In the genomic region with DNA sequence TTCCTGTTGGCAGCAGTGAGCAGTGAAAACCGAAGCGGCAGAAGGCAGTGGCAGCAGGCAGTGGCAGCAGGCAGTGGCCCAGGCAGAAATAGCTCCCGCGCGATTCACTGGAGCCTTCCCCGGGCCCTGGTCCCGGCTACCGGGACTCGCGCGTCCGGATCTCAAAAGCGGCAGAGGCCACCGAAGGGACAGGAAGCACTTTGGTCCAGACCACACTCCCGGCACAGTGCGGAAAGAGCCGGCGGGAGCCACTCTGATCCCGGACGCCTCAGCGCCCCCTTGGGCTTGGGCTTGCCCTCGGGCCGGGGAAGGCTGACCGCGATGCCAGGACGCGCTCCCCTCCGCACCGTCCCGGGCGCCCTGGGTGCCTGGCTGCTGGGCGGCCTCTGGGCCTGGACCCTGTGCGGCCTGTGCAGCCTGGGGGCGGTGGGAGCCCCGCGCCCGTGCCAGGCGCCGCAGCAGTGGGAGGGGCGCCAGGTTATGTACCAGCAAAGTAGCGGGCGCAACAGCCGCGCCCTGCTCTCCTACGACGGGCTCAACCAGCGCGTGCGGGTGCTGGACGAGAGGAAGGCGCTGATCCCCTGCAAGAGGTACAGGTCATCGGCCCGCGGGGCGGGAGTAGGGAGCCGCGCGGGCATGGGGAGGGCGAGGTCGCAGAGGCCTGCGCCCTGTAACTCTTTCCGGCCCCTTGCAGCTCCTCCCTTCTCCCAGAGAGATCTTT, we compare ENCODE assay signal across 8 cellular contexts. TPM values are rescaled to one million over a fixed set of nuclear protein-coding genes. Genes with fewer than 3 reads are reported as not detected.
DNase-seq lines count a peak whose midpoint lies in the region; ATAC-seq, FAIRE-seq and TF ChIP-seq lines count a peak whose summit lies in the region.

A gene (plus strand): TSS at position 22 of the 721 bp plus-strand sequence. CDS start 300 bp downstream, at position 322.

- 0% methylated on average over 11 of the region's 62 CpGs for WGBS in A549 (ENCODE audit: missing lambda C conversion rate)

- peaks cover 14% of the 10 kb centered on the region for H3K9me3 ChIP-seq in A549

- no peak for TF ChIP-seq EP300 in A549 (IDR thresholded peaks at IDR 0.05)

- peaks cover 17% of the 10 kb centered on the region for H3K4me1 Mint-ChIP-seq in activated T-cell treated with anti-CD3 and anti-CD28 coated beads, Interleukin-2, amount 50 U/mL, for 72 hours (ENCODE audit: low read depth)
- peaks cover 8% of the 10 kb centered on the region for H3K4me1 Mint-ChIP-seq in glutamatergic neuron (ENCODE audit: low read depth, unreplicated experiment)

- TF ChIP-seq CTCF in A549 (IDR thresholded peaks at IDR 0.05): peak; percentile 49
- peak; percentile 15 for TF ChIP-seq CTCF in GM12865 (IDR thresholded peaks at IDR 0.05; ENCODE audit: insufficient read depth, low read depth, low read length, missing control alignments)
- peak; percentile 42 for TF ChIP-seq CTCF in glutamatergic neuron (IDR thresholded peaks at IDR 0.05; ENCODE audit: partially characterized antibody, unreplicated experiment)

- peaks cover 24% of the 10 kb centered on the region for H3K4me1 ChIP-seq in A549

- peak within 1 kb of the TSS; percentile 78 for H3K4me3 ChIP-seq in A549
- peak within 1 kb of the TSS; percentile 55 for H3K4me3 ChIP-seq in GM12865 (ENCODE audit: low read depth, low read length)

- H3K36me3 Mint-ChIP-seq in activated T-cell treated with anti-CD3 and anti-CD28 coated beads, Interleukin-2, amount 50 U/mL, for 72 hours (ENCODE audit: insufficient read depth in 2 of 2): no peaks in the 10 kb centered on the region
- peaks cover 9% of the 10 kb centered on the region for H3K36me3 Mint-ChIP-seq in glutamatergic neuron (ENCODE audit: unreplicated experiment)

- FAIRE-seq in A549 (lab: Jason Lieb, UNC): no peak

- H3K27ac ChIP-seq in A549: peak within 1 kb of the TSS; percentile 98 to 99

- peak; percentile 63 to 89 for DNase-seq in A549 (ENCODE audit: low read depth in 1 of 2, low spot score in 1 of 2)
- peak; percentile 66 for DNase-seq in GM12865 (ENCODE audit: low read depth)
- peak; percentile 60 for DNase-seq in NCI-H2081 treated with DMSO at 0.1 percent for 48 hours (lab: John Stamatoyannopoulos, UW)
- peak; percentile 46 to 56 for DNase-seq in activated T-cell treated with anti-CD3 and anti-CD28 coated beads, Interleukin-2, amount 50 U/mL, for 72 hours
- DNase-seq in glutamatergic neuron: peak; percentile 64
- DNase-seq in nucleus accumbens (lab: John Stamatoyannopoulos, UW): peak in 48 of 56 donors; percentile 14 to 83 (median 56)
- DNase-seq in NK-92 treated with Interleukin-12 subunit alpha and Interleukin-12 subunit beta, amount 100 ng/mL, for 24 hours (lab: John Stamatoyannopoulos, UW): no peak

- H3K4me3 Mint-ChIP-seq in activated T-cell treated with anti-CD3 and anti-CD28 coated beads, Interleukin-2, amount 50 U/mL, for 72 hours: peak within 1 kb of the TSS; percentile 87
- H3K4me3 Mint-ChIP-seq in glutamatergic neuron (ENCODE audit: unreplicated experiment): peak within 1 kb of the TSS; percentile 91

- TF ChIP-seq RAD21 in A549 (conservative IDR thresholded peaks at IDR 0.05 in 1 of 2, IDR thresholded peaks at IDR 0.05 in 1 of 2): peak; percentile 26 to 40; a peak in 2 of 5 replicates

- CTCF ChIA-PET in A549 (lab: Yijun Ruan, JAX): interaction anchor here (0.8 to 6.6 kb wide), 17 partner anchors 9 to 450 kb away, joined by 3 to 159 read pairs (median 4); no protein-coding TSS in a partner anchor

- no peaks in the 10 kb centered on the region for H3K9me3 Mint-ChIP-seq in activated T-cell treated with anti-CD3 and anti-CD28 coated beads, Interleukin-2, amount 50 U/mL, for 72 hours
- H3K9me3 Mint-ChIP-seq in glutamatergic neuron (ENCODE audit: unreplicated experiment): peaks cover 11% of the 10 kb centered on the region

- ATAC-seq in A549 (peak; percentile 68 to 77), HG02870 (IDR thresholded peaks at IDR 0.05; ENCODE audit: unreplicated experiment) (peak; percentile 21)
- ATAC-seq in activated T-cell treated with anti-CD3 and anti-CD28 coated beads, Interleukin-2, amount 50 U/mL, for 72 hours (replicated peaks in 1 of 2): peak; percentile 64 to 80

- POLR2A ChIA-PET in A549 (lab: Yijun Ruan, JAX): interaction anchor here (0.8 to 2.7 kb wide), 6 partner anchors 10 to 295 kb away, joined by 3 to 11 read pairs (median 6); a partner anchor contains a TSS

- H3K27ac Mint-ChIP-seq in activated T-cell treated with anti-CD3 and anti-CD28 coated beads, Interleukin-2, amount 50 U/mL, for 72 hours: peak within 1 kb of the TSS; percentile 16
- H3K27ac Mint-ChIP-seq in glutamatergic neuron (ENCODE audit: unreplicated experiment): peak within 1 kb of the TSS; percentile 88

- peak within 1 kb of the TSS; percentile 96 for H3K4me2 ChIP-seq in A549

- TF ChIP-seq POLR2A in A549 (IDR thresholded peaks at IDR 0.05; ENCODE audit: low read length): peak; percentile 86

- peaks cover 69% of the 10 kb centered on the region for H3K27me3 Mint-ChIP-seq in activated T-cell treated with anti-CD3 and anti-CD28 coated beads, Interleukin-2, amount 50 U/mL, for 72 hours (ENCODE audit: low read depth)
- H3K27me3 Mint-ChIP-seq in glutamatergic neuron (ENCODE audit: unreplicated experiment): peaks cover 7% of the 10 kb centered on the region

TF ChIP-seq in A549, 52 proteins besides CTCF, POLR2A, EP300 and RAD21 (continues in another document):
- no peak for TF ChIP-seq CHD2 (IDR thresholded peaks at IDR 0.05; ENCODE audit: low read length, partially characterized antibody)
- TF ChIP-seq ZSCAN20 (CRISPR knock-in tag; IDR thresholded peaks at IDR 0.05): no peak
- TF ChIP-seq, protein P1, sequence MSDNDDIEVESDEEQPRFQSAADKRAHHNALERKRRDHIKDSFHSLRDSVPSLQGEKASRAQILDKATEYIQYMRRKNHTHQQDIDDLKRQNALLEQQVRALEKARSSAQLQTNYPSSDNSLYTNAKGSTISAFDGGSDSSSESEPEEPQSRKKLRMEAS (IDR thresholded peaks at IDR 0.05): peak; percentile 24
- peak; percentile 0; the same call in 1 of the 2 replicates for TF ChIP-seq MYC (IDR thresholded peaks at IDR 0.05; ENCODE audit: borderline replicate concordance, low read length)
- TF ChIP-seq, protein P2, sequence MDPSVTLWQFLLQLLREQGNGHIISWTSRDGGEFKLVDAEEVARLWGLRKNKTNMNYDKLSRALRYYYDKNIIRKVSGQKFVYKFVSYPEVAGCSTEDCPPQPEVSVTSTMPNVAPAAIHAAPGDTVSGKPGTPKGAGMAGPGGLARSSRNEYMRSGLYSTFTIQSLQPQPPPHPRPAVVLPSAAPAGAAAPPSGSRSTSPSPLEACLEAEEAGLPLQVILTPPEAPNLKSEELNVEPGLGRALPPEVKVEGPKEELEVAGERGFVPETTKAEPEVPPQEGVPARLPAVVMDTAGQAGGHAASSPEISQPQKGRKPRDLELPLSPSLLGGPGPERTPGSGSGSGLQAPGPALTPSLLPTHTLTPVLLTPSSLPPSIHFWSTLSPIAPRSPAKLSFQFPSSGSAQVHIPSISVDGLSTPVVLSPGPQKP (IDR thresholded peaks at IDR 0.05; ENCODE audit: low read depth, low read length): no peak
- peak; percentile 35 to 77; a peak in 4 of 5 replicates for TF ChIP-seq JUN (IDR thresholded peaks at IDR 0.05)
- TF ChIP-seq ZC3H11A (IDR thresholded peaks at IDR 0.05): no peak
- no peak for TF ChIP-seq CHD4 (IDR thresholded peaks at IDR 0.05; ENCODE audit: borderline replicate concordance)
- TF ChIP-seq, protein P3, sequence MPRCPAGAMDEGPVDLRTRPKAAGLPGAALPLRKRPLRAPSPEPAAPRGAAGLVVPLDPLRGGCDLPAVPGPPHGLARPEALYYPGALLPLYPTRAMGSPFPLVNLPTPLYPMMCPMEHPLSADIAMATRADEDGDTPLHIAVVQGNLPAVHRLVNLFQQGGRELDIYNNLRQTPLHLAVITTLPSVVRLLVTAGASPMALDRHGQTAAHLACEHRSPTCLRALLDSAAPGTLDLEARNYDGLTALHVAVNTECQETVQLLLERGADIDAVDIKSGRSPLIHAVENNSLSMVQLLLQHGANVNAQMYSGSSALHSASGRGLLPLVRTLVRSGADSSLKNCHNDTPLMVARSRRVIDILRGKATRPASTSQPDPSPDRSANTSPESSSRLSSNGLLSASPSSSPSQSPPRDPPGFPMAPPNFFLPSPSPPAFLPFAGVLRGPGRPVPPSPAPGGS (IDR thresholded peaks at IDR 0.05): peak; percentile 33; the same call in 1 of the 3 replicates
- TF ChIP-seq TP53 (CRISPR knock-in tag; IDR thresholded peaks at IDR 0.05): 0 out of 2 replicates have a peak, but pooled peaks have one; percentile 15
- TF ChIP-seq, protein P4, sequence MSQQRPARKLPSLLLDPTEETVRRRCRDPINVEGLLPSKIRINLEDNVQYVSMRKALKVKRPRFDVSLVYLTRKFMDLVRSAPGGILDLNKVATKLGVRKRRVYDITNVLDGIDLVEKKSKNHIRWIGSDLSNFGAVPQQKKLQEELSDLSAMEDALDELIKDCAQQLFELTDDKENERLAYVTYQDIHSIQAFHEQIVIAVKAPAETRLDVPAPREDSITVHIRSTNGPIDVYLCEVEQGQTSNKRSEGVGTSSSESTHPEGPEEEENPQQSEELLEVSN (IDR thresholded peaks at IDR 0.05; ENCODE audit: borderline replicate concordance, low read depth): 0 out of 2 replicates have a peak, but pooled peaks have one; percentile 64
- 0 out of 2 replicates have a peak, but pooled peaks have one; percentile 30 for TF ChIP-seq KDM5A (IDR thresholded peaks at IDR 0.05)
- no peak for TF ChIP-seq NFE2L2 (conservative IDR thresholded peaks at IDR 0.05; ENCODE audit: low read length)

RNA-seq across cellular contexts. Expression of the gene that starts here (rescaled TPM):
- polyA plus RNA-seq in A549 (2011; rRNA removed): 112 TPM in 2 replicates
- 52.7 and 80.8 TPM in 2 replicates for polyA plus RNA-seq in A549 (2012; cell fraction: cytosol; rRNA removed)
- polyA plus RNA-seq in A549 (2012; cell fraction: nucleus; rRNA removed): 52.7 and 91.5 TPM in 2 replicates
- 99.3 to 109 TPM (median 101 TPM) in 3 replicates for polyA plus RNA-seq in A549 (2017; fragmentation: RNase III; extraction: RNeasy Plus Mini Kit Qiagen cat#74134 plus additional on column Dnase treatment)
- polyA minus RNA-seq in A549 (2011; rRNA and poly(A)+ RNA removed): 49.9 and 50.6 TPM in 2 replicates
- 1 to 10 TPM; 1.7 to 2.6 TPM for total RNA-seq in activated T-cell treated with anti-CD3 and anti-CD28 coated beads, Interleukin-2, amount 50 U/mL, for 72 hours
- total RNA-seq in glutamatergic neuron (ENCODE audit: unreplicated experiment): 10.3 TPM

Comparison
In these comparisons a context has a peak if more than half of its experiments do, and no peak if none do; other contexts are left out.
1. ATAC-seq: peak in every context shown above with its lines; median percentile 72 in A549; 72 in activated T-cell treated with anti-CD3 and anti-CD28 coated beads, Interleukin-2, amount 50 U/mL, for 72 hours; 21 in HG02870.